17 cellular contexts compared by ENCODE assay signal in the genomic region with DNA sequence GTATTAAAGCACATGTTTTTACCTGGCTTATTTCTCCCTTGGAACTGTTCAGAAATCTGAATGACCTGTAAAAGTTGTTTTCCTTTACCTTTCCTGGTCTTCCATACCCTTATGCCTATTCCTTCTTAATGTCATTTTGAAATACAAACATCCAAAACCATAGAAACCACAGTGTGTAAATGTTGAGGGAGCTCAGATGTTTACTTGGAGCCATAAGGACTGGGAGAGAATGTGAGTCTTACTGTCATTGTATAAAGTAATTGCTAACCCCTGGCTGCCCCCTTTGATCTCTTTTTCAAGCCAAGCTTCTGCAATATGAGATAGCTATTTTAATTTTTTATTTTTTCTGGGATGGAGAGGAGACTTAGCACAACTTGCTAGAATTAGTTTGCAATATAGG.
DNase-seq lines count a peak whose midpoint lies in the region; ATAC-seq and TF ChIP-seq lines count a peak whose summit lies in the region.
"Had no signal": no experiment of that assay in that cellular context is flagged by ENCODE, and none has a peak within 500 bp of the region (broad histone marks: within the 10 kb centered on the region; RNA-seq: fewer than 3 reads in every experiment).

No MANE protein-coding gene starts in this region.

- no peak for ATAC-seq in aorta (ENCODE audit: low FRiP score)
- ATAC-seq: A549, GM23338, Panc1 had no signal

- no peak for DNase-seq in CD14-positive monocyte (ENCODE audit: low spot score)
- DNase-seq in H4 (ENCODE audit: low spot score), result peak; percentile 27
- peak; percentile 9 for DNase-seq in astrocyte of the cerebellum (ENCODE audit: low read depth)
- no peak for DNase-seq in mesothelial cell of epicardium (ENCODE audit: low spot score in 2 of 2, unreplicated experiment in 2 of 2)
- DNase-seq in SKM-1 treated with dmso at 0.1 percent for 144 hours (lab: John Stamatoyannopoulos, UW; ENCODE audit: unreplicated experiment), result no peak
- DNase-seq in aorta, result no peak
- no peak for DNase-seq in suprapubic skin (ENCODE audit: low spot score in 2 of 2)
- DNase-seq: C1 segment of cervical spinal cord, COR-L47, NCI-H1417, NCI-H1930, NCI-H2171 treated with DMSO at 0.1 percent for 48 hours, NCI-H82 had no signal

- H3K4me1 Mint-ChIP-seq in CD14-positive monocyte (peaks cover 47% of the 10 kb centered on the region), mesothelial cell of epicardium (peaks cover 46% of the 10 kb centered on the region)
- H3K4me1 Mint-ChIP-seq: GM23338 had no signal

- no peak for TF ChIP-seq EP300 in suprapubic skin (IDR thresholded peaks at IDR 0.05)

- in situ Hi-C loops in astrocyte of the cerebellum (cut with HindIII; ENCODE audit: low sequenced_read_pairs), result no loop called here

- no peaks in the 10 kb centered on the region for H3K27me3 ChIP-seq in aorta (ENCODE audit: control insufficient read depth in 1 of 2, insufficient read depth in 2 of 2, low read length in 1 of 2)
- no peaks in the 10 kb centered on the region for H3K27me3 ChIP-seq in suprapubic skin

- intact Hi-C loops in CD14-positive monocyte (cut with micrococcal nuclease) (loop anchor here in 1 of 2 donors (5.0 to 10.0 kb wide), 2 partner anchors 102 to 129 kb away; no protein-coding TSS in a partner anchor), aorta (cut with DNase I) (no loop called here)

- H3K4me3 Mint-ChIP-seq in CD14-positive monocyte (peak overlapping the region in 1 of 2 donors; percentile 30), mesothelial cell of epicardium (no peak overlapping the region)
- H3K4me3 Mint-ChIP-seq: GM23338 had no signal

- H3K4me1 ChIP-seq in aorta (ENCODE audit: control insufficient read depth in 1 of 2, insufficient read depth in 2 of 2, low read length in 2 of 2) (no peaks in the 10 kb centered on the region), suprapubic skin (peaks cover 4% of the 10 kb centered on the region)

- peak overlapping the region in 6 of 7 donors; percentile 87 to 94 (median 90) for H3K27ac Mint-ChIP-seq in CD14-positive monocyte
- peak overlapping the region; percentile 45 for H3K27ac Mint-ChIP-seq in mesothelial cell of epicardium
- H3K27ac Mint-ChIP-seq: GM23338 had no signal

- H3K4me3 ChIP-seq in astrocyte of the cerebellum (ENCODE audit: low read depth, low read length) (no peak overlapping the region), aorta (ENCODE audit: low read length in 2 of 2) (no peak overlapping the region), suprapubic skin (no peak overlapping the region)
- H3K4me3 ChIP-seq: A549, GM23338, SK-N-MC had no signal

- no peak overlapping the region for H3K27ac ChIP-seq in aorta (ENCODE audit: low read depth in 1 of 2, low read length in 2 of 2)
- H3K27ac ChIP-seq in suprapubic skin, result no peak overlapping the region
- H3K27ac ChIP-seq: A549, SK-N-MC had no signal

- H3K9me3 Mint-ChIP-seq in CD14-positive monocyte, result peaks cover 0 to 7% (median 2%) of the 10 kb centered on the region in 7 donors
- H3K9me3 Mint-ChIP-seq in mesothelial cell of epicardium, result no peaks in the 10 kb centered on the region
- H3K9me3 Mint-ChIP-seq: GM23338 had no signal

- peaks cover 0 to 3% of the 10 kb centered on the region in 2 donors for H3K36me3 Mint-ChIP-seq in CD14-positive monocyte
- H3K36me3 Mint-ChIP-seq in mesothelial cell of epicardium, result no peaks in the 10 kb centered on the region

- H3K36me3 ChIP-seq in aorta (ENCODE audit: control insufficient read depth in 1 of 2, insufficient read depth in 2 of 2, low read length in 1 of 2) (no peaks in the 10 kb centered on the region), suprapubic skin (no peaks in the 10 kb centered on the region)

- H3K27me3 Mint-ChIP-seq in CD14-positive monocyte (ENCODE audit: low read depth in 3 of 3), result no peaks in the 10 kb centered on the region
- H3K27me3 Mint-ChIP-seq in mesothelial cell of epicardium (ENCODE audit: low read depth), result no peaks in the 10 kb centered on the region

- TF ChIP-seq POLR2A in suprapubic skin (IDR thresholded peaks at IDR 0.05), result no peak

- H3K9me3 ChIP-seq in aorta (ENCODE audit: control insufficient read depth, low read length) (no peaks in the 10 kb centered on the region), suprapubic skin (no peaks in the 10 kb centered on the region)
- H3K9me3 ChIP-seq: A549 had no signal

- no peak for TF ChIP-seq CTCF in CD14-positive monocyte (IDR thresholded peaks at IDR 0.05)
- TF ChIP-seq CTCF in astrocyte of the cerebellum (IDR thresholded peaks at IDR 0.05; ENCODE audit: low read depth, low read length, missing control alignments), result no peak
- TF ChIP-seq CTCF in mesothelial cell of epicardium (IDR thresholded peaks at IDR 0.05; ENCODE audit: unreplicated experiment), result no peak
- TF ChIP-seq CTCF in suprapubic skin (IDR thresholded peaks at IDR 0.05), result no peak

Comparison
In these comparisons a context has a peak if more than half of its experiments do, and no peak if none do; other contexts are left out.
1. DNase-seq: peak in H4 (single experiment) and astrocyte of the cerebellum (single experiment); none in CD14-positive monocyte (single experiment), mesothelial cell of epicardium (0 of 2), SKM-1 treated with dmso at 0.1 percent for 144 hours (single experiment), aorta (0 of 2) and suprapubic skin (0 of 2).